19 cellular contexts compared by ENCODE assay signal in genomic region chr3:184546252-184546651, GRCh38. TPM values are rescaled to one million over a fixed set of nuclear protein-coding genes. Genes with fewer than 3 reads are reported as not detected.
DNase-seq lines count a peak whose midpoint lies in the region; ATAC-seq and TF ChIP-seq lines count a peak whose summit lies in the region.
"Had no signal": no experiment of that assay in that cellular context is flagged by ENCODE, and none has a peak within 500 bp of the region (broad histone marks: within the 10 kb centered on the region; RNA-seq: fewer than 3 reads in every experiment).

No MANE protein-coding gene starts in this region.

- no peaks in the 10 kb centered on the region for H3K36me3 Mint-ChIP-seq in activated naive CD8-positive, alpha-beta T cell treated with anti-CD3 and anti-CD28 coated beads, Interleukin-2, amount 10 ng/mL, durations not matched to agents 7 days and 5 days
- no peaks in the 10 kb centered on the region for H3K36me3 Mint-ChIP-seq in activated naive CD8-positive, alpha-beta T cell treated with anti-CD3 and anti-CD28 coated beads for 36 hours
- H3K36me3 Mint-ChIP-seq: CD4-positive, alpha-beta memory T cell had no signal

- intact Hi-C loops in left ventricle myocardium superior (cut with micrococcal nuclease) = loop anchor here (10.0 kb wide), 1 partner anchor 171 kb away; the partner anchor contains the start of gene THPO
- intact Hi-C loops in testis (cut with DNase I; ENCODE audit: low total_unique reads) = loop anchor here (10.0 kb wide), 1 partner anchor 171 kb away; the partner anchor contains the start of gene THPO

- no peak overlapping the region for H3K27ac ChIP-seq in testis
- H3K27ac ChIP-seq: PC-9, vagina had no signal

- H3K9me3 ChIP-seq in testis = no peaks in the 10 kb centered on the region
- H3K9me3 ChIP-seq: vagina had no signal

- no peaks in the 10 kb centered on the region for H3K4me1 ChIP-seq in testis

- no peak overlapping the region for H3K4me3 Mint-ChIP-seq in activated naive CD8-positive, alpha-beta T cell treated with anti-CD3 and anti-CD28 coated beads, Interleukin-2, amount 10 ng/mL, durations not matched to agents 7 days and 5 days
- no peak overlapping the region for H3K4me3 Mint-ChIP-seq in activated naive CD8-positive, alpha-beta T cell treated with anti-CD3 and anti-CD28 coated beads for 36 hours
- H3K4me3 Mint-ChIP-seq: CD4-positive, alpha-beta memory T cell; neural crest cell had no signal

- H3K27me3 ChIP-seq in testis = no peaks in the 10 kb centered on the region
- H3K27me3 ChIP-seq: vagina had no signal

- no peaks in the 10 kb centered on the region for H3K4me1 Mint-ChIP-seq in activated naive CD8-positive, alpha-beta T cell treated with anti-CD3 and anti-CD28 coated beads, Interleukin-2, amount 10 ng/mL, durations not matched to agents 7 days and 5 days
- H3K4me1 Mint-ChIP-seq in activated naive CD8-positive, alpha-beta T cell treated with anti-CD3 and anti-CD28 coated beads for 36 hours = peaks cover 6% of the 10 kb centered on the region

- no peaks in the 10 kb centered on the region for H3K9me3 Mint-ChIP-seq in activated naive CD8-positive, alpha-beta T cell treated with anti-CD3 and anti-CD28 coated beads, Interleukin-2, amount 10 ng/mL, durations not matched to agents 7 days and 5 days
- H3K9me3 Mint-ChIP-seq in activated naive CD8-positive, alpha-beta T cell treated with anti-CD3 and anti-CD28 coated beads for 36 hours = no peaks in the 10 kb centered on the region
- H3K9me3 Mint-ChIP-seq: CD4-positive, alpha-beta memory T cell had no signal

- DNase-seq in activated naive CD8-positive, alpha-beta T cell treated with anti-CD3 and anti-CD28 coated beads, Interleukin-2, amount 10 ng/mL, durations not matched to agents 7 days and 5 days = peak; percentile 20
- no peak for DNase-seq in activated naive CD8-positive, alpha-beta T cell treated with anti-CD3 and anti-CD28 coated beads for 36 hours
- DNase-seq in SIG-M5 (lab: John Stamatoyannopoulos, UW) = peak; percentile 45
- peak; percentile 49 for DNase-seq in left ventricle myocardium superior
- peak; percentile 50 for DNase-seq in testis
- DNase-seq in NCI-H2107 (lab: John Stamatoyannopoulos, UW) = no peak
- no peak for DNase-seq in HuH-7.5 (ENCODE audit: low spot score)
- no peak for DNase-seq in DMS 273 (lab: John Stamatoyannopoulos, UW; ENCODE audit: unreplicated experiment)
- DNase-seq: activated CD4-positive, CD25-positive, alpha-beta regulatory T cell treated with anti-CD3 and anti-CD28 coated beads, Interleukin-2, amount 50 U/mL, for 72 hours; CD4-positive, alpha-beta memory T cell; EL; left cardiac atrium; MM.1S; NCI-H226; PC-9; stimulated activated naive CD8-positive, alpha-beta T cell treated with anti-CD3 and anti-CD28 coated beads, Interleukin-15, Interleukin-2, amounts not matched to agents 100 U/mL and 50 U/mL, for 24 hours had no signal

- H3K27me3 Mint-ChIP-seq in activated naive CD8-positive, alpha-beta T cell treated with anti-CD3 and anti-CD28 coated beads, Interleukin-2, amount 10 ng/mL, durations not matched to agents 7 days and 5 days = peaks cover 15% of the 10 kb centered on the region
- peaks cover 27% of the 10 kb centered on the region for H3K27me3 Mint-ChIP-seq in activated naive CD8-positive, alpha-beta T cell treated with anti-CD3 and anti-CD28 coated beads for 36 hours

- H3K36me3 ChIP-seq in testis (ENCODE audit: low read depth, missing control alignments) = no peaks in the 10 kb centered on the region
- H3K36me3 ChIP-seq: vagina had no signal

- no peak overlapping the region for H3K27ac Mint-ChIP-seq in activated naive CD8-positive, alpha-beta T cell treated with anti-CD3 and anti-CD28 coated beads, Interleukin-2, amount 10 ng/mL, durations not matched to agents 7 days and 5 days
- H3K27ac Mint-ChIP-seq in activated naive CD8-positive, alpha-beta T cell treated with anti-CD3 and anti-CD28 coated beads for 36 hours = no peak overlapping the region
- H3K27ac Mint-ChIP-seq: CD4-positive, alpha-beta memory T cell had no signal

- no peak overlapping the region for H3K4me3 ChIP-seq in testis
- H3K4me3 ChIP-seq: PC-9, vagina had no signal

- TF ChIP-seq CTCF in testis (IDR thresholded peaks at IDR 0.05) = no peak

- ATAC-seq in activated naive CD8-positive, alpha-beta T cell treated with anti-CD3 and anti-CD28 coated beads, Interleukin-2, amount 10 ng/mL, durations not matched to agents 7 days and 5 days (ENCODE audit: low read depth) = no peak
- ATAC-seq in left ventricle myocardium superior = peak; percentile 56
- ATAC-seq: esophagus mucosa; stimulated activated naive CD8-positive, alpha-beta T cell treated with anti-CD3 and anti-CD28 coated beads, Interleukin-15, Interleukin-2, amounts not matched to agents 100 U/mL and 50 U/mL, for 24 hours had no signal

- 49 to 65% methylated on average over 7 of the region's 7 CpGs for WGBS in testis, 2 donors

- POLR2A ChIA-PET in activated naive CD8-positive, alpha-beta T cell treated with anti-CD3 and anti-CD28 coated beads, Interleukin-2, amount 10 ng/mL, durations not matched to agents 7 days and 5 days (lab: Charles Lee) = no interaction called here

- no peak for TF ChIP-seq POLR2A in testis (IDR thresholded peaks at IDR 0.05)

RNA-seq across cellular contexts. Expression of gene EPHB3, which starts 15.3 kb away (rescaled TPM):
- under 1 TPM in 1 of 2 experiments, not detected in 1; 0.25 TPM for total RNA-seq in activated naive CD8-positive, alpha-beta T cell treated with anti-CD3 and anti-CD28 coated beads, Interleukin-2, amount 10 ng/mL, durations not matched to agents 7 days and 5 days
- under 1 TPM; 0.04 to 0.16 TPM for total RNA-seq in activated naive CD8-positive, alpha-beta T cell treated with anti-CD3 and anti-CD28 coated beads for 36 hours
- total RNA-seq in left ventricle myocardium superior = 1.6 TPM
- total RNA-seq in testis = 1 to 10 TPM; 2.0 to 2.3 TPM
- 2.6 TPM for polyA plus RNA-seq in testis (ENCODE audit: insufficient read depth, low read depth, low replicate concordance)

Comparison
In these comparisons a context has a peak if more than half of its experiments do, and no peak if none do; other contexts are left out.
1. DNase-seq: peak in activated naive CD8-positive, alpha-beta T cell treated with anti-CD3 and anti-CD28 coated beads, Interleukin-2, amount 10 ng/mL, durations not matched to agents 7 days and 5 days (single experiment), SIG-M5 (single experiment), left ventricle myocardium superior (single experiment) and testis (single experiment); none in activated naive CD8-positive, alpha-beta T cell treated with anti-CD3 and anti-CD28 coated beads for 36 hours (single experiment), NCI-H2107 (single experiment), HuH-7.5 (single experiment) and DMS 273 (single experiment).